8 cellular contexts compared by ENCODE assay signal in the genomic region with DNA sequence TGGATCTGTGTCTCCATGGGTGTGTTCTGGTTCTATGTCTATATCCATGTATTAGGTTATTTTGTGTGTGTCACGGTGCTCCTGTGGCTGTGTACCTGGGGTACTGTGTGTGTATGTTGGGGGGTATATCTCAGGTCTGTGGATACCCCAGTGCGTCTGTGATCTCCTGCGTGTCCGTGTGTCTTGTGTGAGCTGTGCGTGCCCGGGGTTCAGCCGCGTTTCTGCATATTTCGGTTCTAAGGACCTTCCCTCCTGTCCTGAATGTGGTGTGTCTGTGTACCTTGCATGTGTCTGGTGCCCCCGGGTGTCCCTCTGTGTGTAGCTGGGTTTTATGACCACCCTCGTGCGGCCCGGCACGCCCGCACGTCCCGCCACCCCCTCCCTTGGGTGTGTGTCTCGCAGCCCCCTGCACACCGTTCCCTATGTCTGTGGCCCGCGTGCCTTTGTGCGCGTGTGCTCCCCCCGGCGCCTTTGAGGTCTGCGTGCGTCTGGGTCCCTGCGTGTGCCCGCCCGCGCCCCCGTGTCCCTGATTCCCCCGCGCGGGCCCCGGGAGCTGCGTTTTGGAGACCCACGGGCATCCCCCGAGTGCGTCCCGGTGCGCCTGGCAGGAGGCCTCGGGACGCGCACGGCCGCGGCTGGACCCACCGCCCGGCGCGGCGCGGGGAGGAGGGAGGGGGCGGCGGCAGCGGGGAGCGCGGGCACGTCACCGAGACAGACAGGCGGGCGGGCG. TPM values are rescaled to one million over a fixed set of nuclear protein-coding genes. Genes with fewer than 3 reads are reported as not detected.
DNase-seq lines count a peak whose midpoint lies in the region; ATAC-seq and TF ChIP-seq lines count a peak whose summit lies in the region.

No MANE protein-coding gene starts in this region.

- peaks cover 25% of the 10 kb centered on the region for H3K27me3 Mint-ChIP-seq in CD8-positive, alpha-beta T cell (ENCODE audit: low read depth)
- H3K27me3 Mint-ChIP-seq in progenitor cell of endocrine pancreas = no peaks in the 10 kb centered on the region

- no peaks in the 10 kb centered on the region for H3K36me3 ChIP-seq in CD8-positive, alpha-beta T cell (ENCODE audit: insufficient read depth, low read length)

- H3K36me3 Mint-ChIP-seq in CD8-positive, alpha-beta T cell = no peaks in the 10 kb centered on the region
- peaks cover 2% of the 10 kb centered on the region for H3K36me3 Mint-ChIP-seq in progenitor cell of endocrine pancreas (ENCODE audit: insufficient read depth)

- CTCF ChIA-PET in CD8-positive, alpha-beta T cell (lab: Charles Lee) = interaction anchor here (0.7 to 11.9 kb wide), 5 partner anchors 13 to 208 kb away, joined by 3 to 263 read pairs (median 4); partner anchors contain the start of gene MISP3

- no peak for TF ChIP-seq CTCF in CD8-positive, alpha-beta T cell (IDR thresholded peaks at IDR 0.05)
- TF ChIP-seq CTCF in coronary artery (IDR thresholded peaks at IDR 0.05) (no peak), progenitor cell of endocrine pancreas (IDR thresholded peaks at IDR 0.05; ENCODE audit: unreplicated experiment) (no peak)

- H3K9me3 ChIP-seq in CD8-positive, alpha-beta T cell (ENCODE audit: low read length) = no peaks in the 10 kb centered on the region

- peaks cover 38% of the 10 kb centered on the region for H3K4me1 ChIP-seq in CD8-positive, alpha-beta T cell (ENCODE audit: insufficient read depth, low read length)

- DNase-seq in CD8-positive, alpha-beta T cell = no peak
- DNase-seq in Jurkat, Clone E6-1 (ENCODE audit: low read depth, low spot score) = no peak
- DNase-seq in coronary artery (ENCODE audit: low spot score) = no peak
- no peak for DNase-seq in progenitor cell of endocrine pancreas (ENCODE audit: low spot score, unreplicated experiment)
- no peak for DNase-seq in SKM-1 (lab: John Stamatoyannopoulos, UW; ENCODE audit: unreplicated experiment)
- no peak for DNase-seq in glomerular visceral epithelial cell (ENCODE audit: extremely low spot score)

- peaks cover 37% of the 10 kb centered on the region for H3K4me1 Mint-ChIP-seq in CD8-positive, alpha-beta T cell (ENCODE audit: low read depth)
- H3K4me1 Mint-ChIP-seq in progenitor cell of endocrine pancreas (ENCODE audit: low read depth) = peaks cover 15% of the 10 kb centered on the region

- peak overlapping the region; percentile 29 for H3K27ac Mint-ChIP-seq in CD8-positive, alpha-beta T cell
- H3K27ac Mint-ChIP-seq in progenitor cell of endocrine pancreas = peak overlapping the region; percentile 94

- no peak for ATAC-seq in CD8-positive, alpha-beta T cell
- ATAC-seq in GM19324 (IDR thresholded peaks at IDR 0.05; ENCODE audit: low FRiP score, unreplicated experiment) (no peak), HG02938 (IDR thresholded peaks at IDR 0.05; ENCODE audit: unreplicated experiment) (no peak)

- POLR2A ChIA-PET in CD8-positive, alpha-beta T cell (lab: Charles Lee) = interaction anchor here (2.9 kb wide), 1 partner anchor 90 kb away, joined by 13 read pairs; the partner anchor contains the start of gene C19orf53

- intact Hi-C loops in CD8-positive, alpha-beta T cell (cut with DNase I, micrococcal nuclease) = loop anchor here (5.0 kb wide), 2 partner anchors 37 to 587 kb away; no protein-coding TSS in a partner anchor

- H3K27me3 ChIP-seq in CD8-positive, alpha-beta T cell (ENCODE audit: insufficient read depth, low read length) = peaks cover 7% of the 10 kb centered on the region

- H3K4me3 ChIP-seq in CD8-positive, alpha-beta T cell (ENCODE audit: low read depth, low read length) = no peak overlapping the region
- H3K4me3 ChIP-seq in Jurkat, Clone E6-1 (ENCODE audit: low read length) = peak overlapping the region; percentile 58
- peak overlapping the region; percentile 85 for H3K4me3 ChIP-seq in coronary artery

- H3K9me3 Mint-ChIP-seq in CD8-positive, alpha-beta T cell = no peaks in the 10 kb centered on the region
- H3K9me3 Mint-ChIP-seq in progenitor cell of endocrine pancreas (ENCODE audit: low read depth) = no peaks in the 10 kb centered on the region

- H3K27ac ChIP-seq in CD8-positive, alpha-beta T cell (ENCODE audit: low read depth, low read length) = no peak overlapping the region
- peak overlapping the region; percentile 57 to 89 for H3K27ac ChIP-seq in coronary artery

- H3K4me3 Mint-ChIP-seq in CD8-positive, alpha-beta T cell = peak overlapping the region; percentile 77
- peak overlapping the region; percentile 81 for H3K4me3 Mint-ChIP-seq in progenitor cell of endocrine pancreas (ENCODE audit: low read depth)

RNA-seq across cellular contexts. Expression of gene NANOS3, which starts 12.3 kb away (rescaled TPM):
- not detected for total RNA-seq in CD8-positive, alpha-beta T cell
- 1.5 TPM for polyA plus RNA-seq in Jurkat, Clone E6-1 (2012; ENCODE audit: insufficient read depth, insufficient read length)
- 9.5 and 10.5 TPM in 2 replicates for total RNA-seq in progenitor cell of endocrine pancreas

RNA-seq across cellular contexts. Expression of gene BRME1, which starts 41.2 kb away (rescaled TPM):
- total RNA-seq in CD8-positive, alpha-beta T cell = 1 to 10 TPM; 1.0 to 1.2 TPM
- 12.5 TPM for polyA plus RNA-seq in Jurkat, Clone E6-1 (2012; ENCODE audit: insufficient read depth, insufficient read length)
- 6.1 and 8.9 TPM in 2 replicates for total RNA-seq in progenitor cell of endocrine pancreas

RNA-seq across cellular contexts. Expression of gene CC2D1A, which starts 41.3 kb away (rescaled TPM):
- 10 to 100 TPM; 11.3 to 16.0 TPM for total RNA-seq in CD8-positive, alpha-beta T cell
- polyA plus RNA-seq in Jurkat, Clone E6-1 (2012; ENCODE audit: insufficient read depth, insufficient read length) = 42.3 TPM
- 69.4 and 74.0 TPM in 2 replicates for total RNA-seq in progenitor cell of endocrine pancreas
